Comparison of ENCODE assay signal across 10 cellular contexts in the genomic region with DNA sequence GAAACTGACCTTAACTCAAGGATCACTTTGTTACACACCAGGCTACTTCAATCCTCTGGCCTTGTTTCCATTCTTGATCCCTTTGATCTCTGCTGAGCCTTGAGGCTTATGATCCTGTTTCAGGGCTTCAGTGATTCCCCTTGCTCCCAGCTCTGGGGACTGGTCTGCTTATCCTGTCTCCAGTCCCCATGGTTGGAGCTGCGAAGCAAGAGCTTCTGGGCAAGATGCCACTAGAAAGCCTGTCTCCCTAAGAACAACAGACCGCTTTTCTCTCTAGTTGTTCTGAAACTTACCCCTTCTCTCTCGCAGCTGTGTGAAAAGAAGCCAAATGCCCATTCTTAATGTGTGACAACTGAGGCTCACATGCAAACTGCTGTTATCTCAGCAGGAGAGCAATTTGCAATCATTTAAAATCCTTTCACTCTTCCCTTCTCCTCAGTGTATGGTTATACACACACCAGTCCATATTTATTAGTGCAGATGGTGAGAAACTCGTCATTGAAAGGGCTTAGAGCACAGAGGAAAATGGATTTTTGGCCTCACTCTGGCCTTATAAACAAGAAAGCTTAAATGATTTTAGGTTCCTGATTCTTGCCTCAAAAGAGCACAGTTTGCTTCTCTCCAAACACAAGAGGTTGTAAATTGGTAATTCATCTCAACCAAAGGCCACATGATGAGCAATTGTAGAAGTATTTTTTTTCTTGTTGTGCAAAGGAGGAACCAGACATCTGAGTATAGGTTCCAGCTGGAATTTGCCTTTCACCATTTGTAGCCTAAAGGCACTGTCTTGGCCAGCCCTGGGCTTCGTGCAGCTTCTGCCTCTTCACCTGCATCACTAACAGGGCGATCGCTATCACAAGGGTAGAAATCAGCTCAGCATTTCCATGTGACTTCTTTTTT.
DNase-seq lines count a peak whose midpoint lies in the region; ATAC-seq lines count a peak whose summit lies in the region.
"Had no signal": no experiment of that assay in that cellular context is flagged by ENCODE, and none has a peak within 500 bp of the region (broad histone marks: within the 10 kb centered on the region; RNA-seq: fewer than 3 reads in every experiment).

No MANE protein-coding gene starts in this region.

- peaks cover 24 to 70% (median 40%) of the 10 kb centered on the region in 5 donors for H3K27me3 Mint-ChIP-seq in naive thymus-derived CD8-positive, alpha-beta T cell

- intact Hi-C loops in Right ventricle myocardium inferior (cut with DNase I) (loop anchor here (5.0 to 10.0 kb wide), 2 partner anchors 128 to 805 kb away; no protein-coding TSS in a partner anchor), cardiac septum (cut with DNase I) (loop anchor here (5.0 kb wide), 3 partner anchors 138 to 803 kb away; a partner anchor contains a TSS)

- H3K4me1 Mint-ChIP-seq in naive thymus-derived CD8-positive, alpha-beta T cell: peaks cover 5 to 15% (median 10%) of the 10 kb centered on the region in 4 donors

- DNase-seq in Right ventricle myocardium inferior (ENCODE audit: missing footprints): no peak
- no peak for DNase-seq in cardiac septum (ENCODE audit: low spot score)
- peak; percentile 51 for DNase-seq in astrocyte of the hippocampus (ENCODE audit: low read depth, low spot score)
- peak; percentile 36 for DNase-seq in iPS-NIHi11 (ENCODE audit: low spot score)
- DNase-seq in activated naive CD4-positive, alpha-beta T cell treated with anti-CD3 and anti-CD28 coated beads, Interleukin-2, amount 50 U/mL, for 72 hours (ENCODE audit: low spot score in 2 of 2): no peak
- no peak for DNase-seq in naive thymus-derived CD8-positive, alpha-beta T cell
- DNase-seq: ACHN; activated CD8-positive, alpha-beta T cell treated with anti-CD3 and anti-CD28 coated beads, Interleukin-2, amount 10 ng/mL, durations not matched to agents 7 days and 5 days had no signal

- ATAC-seq in Right ventricle myocardium inferior: peak; percentile 42
- no peak for ATAC-seq in activated naive CD4-positive, alpha-beta T cell treated with anti-CD3 and anti-CD28 coated beads, Interleukin-2, amount 50 U/mL, for 72 hours
- no peak for ATAC-seq in HG03175 (IDR thresholded peaks at IDR 0.05; ENCODE audit: unreplicated experiment)
- ATAC-seq in GM18873 (IDR thresholded peaks at IDR 0.05; ENCODE audit: low FRiP score, unreplicated experiment): no peak
- no peak for ATAC-seq in naive thymus-derived CD8-positive, alpha-beta T cell
- ATAC-seq: activated CD8-positive, alpha-beta T cell treated with anti-CD3 and anti-CD28 coated beads, Interleukin-2, amount 10 ng/mL, durations not matched to agents 7 days and 5 days had no signal

- no peak overlapping the region for H3K27ac Mint-ChIP-seq in activated naive CD4-positive, alpha-beta T cell treated with anti-CD3 and anti-CD28 coated beads, Interleukin-2, amount 50 U/mL, for 72 hours
- no peak overlapping the region for H3K27ac Mint-ChIP-seq in naive thymus-derived CD8-positive, alpha-beta T cell
- H3K27ac Mint-ChIP-seq: activated CD8-positive, alpha-beta T cell treated with anti-CD3 and anti-CD28 coated beads, Interleukin-2, amount 10 ng/mL, durations not matched to agents 7 days and 5 days had no signal

- no peaks in the 10 kb centered on the region for H3K9me3 Mint-ChIP-seq in activated naive CD4-positive, alpha-beta T cell treated with anti-CD3 and anti-CD28 coated beads, Interleukin-2, amount 50 U/mL, for 72 hours
- H3K9me3 Mint-ChIP-seq in naive thymus-derived CD8-positive, alpha-beta T cell: no peaks in the 10 kb centered on the region

- no peak overlapping the region for H3K4me3 Mint-ChIP-seq in naive thymus-derived CD8-positive, alpha-beta T cell
- H3K4me3 Mint-ChIP-seq: activated CD8-positive, alpha-beta T cell treated with anti-CD3 and anti-CD28 coated beads, Interleukin-2, amount 10 ng/mL, durations not matched to agents 7 days and 5 days had no signal

- peaks cover 0 to 10% of the 10 kb centered on the region in 2 donors for H3K36me3 Mint-ChIP-seq in activated naive CD4-positive, alpha-beta T cell treated with anti-CD3 and anti-CD28 coated beads, Interleukin-2, amount 50 U/mL, for 72 hours
- H3K36me3 Mint-ChIP-seq in naive thymus-derived CD8-positive, alpha-beta T cell: no peaks in the 10 kb centered on the region

- POLR2A ChIA-PET in naive thymus-derived CD8-positive, alpha-beta T cell (lab: Charles Lee): no interaction called here

Comparison
In these comparisons a context has a peak if more than half of its experiments do, and no peak if none do; other contexts are left out.
1. DNase-seq: peak in astrocyte of the hippocampus (single experiment) and iPS-NIHi11 (single experiment); none in Right ventricle myocardium inferior (single experiment), cardiac septum (single experiment), activated naive CD4-positive, alpha-beta T cell treated with anti-CD3 and anti-CD28 coated beads, Interleukin-2, amount 50 U/mL, for 72 hours (0 of 2) and naive thymus-derived CD8-positive, alpha-beta T cell (0 of 10).